Comparison of ENCODE assay signal across 1 cellular context in the genomic region with DNA sequence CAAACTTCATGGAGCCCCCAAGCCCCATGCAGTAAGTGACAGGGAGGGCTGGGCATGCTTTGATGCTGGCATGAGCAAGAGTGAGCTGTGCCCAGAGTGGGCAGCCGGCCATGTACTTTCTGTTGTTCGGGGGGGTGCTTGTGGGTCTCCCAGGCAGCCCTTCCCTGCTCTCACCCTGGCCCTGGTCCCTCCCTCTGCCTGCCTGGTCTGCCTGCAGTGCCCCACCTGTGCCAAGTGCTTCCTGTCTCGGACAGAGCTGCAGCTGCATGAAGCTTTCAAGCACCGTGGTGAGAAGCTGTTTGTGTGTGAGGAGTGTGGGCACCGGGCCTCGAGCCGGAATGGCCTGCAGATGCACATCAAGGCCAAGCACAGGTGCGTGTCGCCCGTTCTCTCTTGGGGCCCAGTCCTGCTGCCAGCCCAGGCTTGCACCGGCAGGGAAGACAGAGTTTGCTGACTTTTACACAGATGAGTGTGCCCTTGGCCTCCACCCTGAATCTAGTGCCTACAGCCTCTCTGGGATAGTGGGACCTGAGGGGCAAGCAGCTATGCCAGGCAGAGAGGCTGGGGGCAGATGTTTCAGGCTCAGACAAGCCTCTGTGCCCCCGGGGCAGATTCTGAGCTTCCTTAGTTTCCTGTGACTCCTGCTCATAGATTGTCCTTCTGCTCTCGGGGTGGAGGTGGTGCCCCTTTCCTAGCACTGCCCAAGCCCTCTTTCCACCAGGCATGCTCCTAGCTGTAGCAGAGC.
TF ChIP-seq lines count a peak whose summit lies in the region.

No MANE protein-coding gene starts in this region.

TF ChIP-seq in GM23338, 12 proteins besides CTCF, POLR2A, EP300 and RAD21 (continued from another document):
- no peak for TF ChIP-seq ZNF462 (CRISPR knock-in tag; IDR thresholded peaks at IDR 0.05)
- no peak for TF ChIP-seq CREB1 (CRISPR knock-in tag; IDR thresholded peaks at IDR 0.05; ENCODE audit: low read depth)
